1 cellular context compared by ENCODE assay signal in genomic region chr11:62501432-62501891, GRCh38.
TF ChIP-seq lines count a peak whose summit lies in the region.

No MANE protein-coding gene starts in this region.

TF ChIP-seq in GM23338, 12 proteins besides CTCF, POLR2A, EP300 and RAD21 (continued from another document):
- TF ChIP-seq ZNF462 (CRISPR knock-in tag; IDR thresholded peaks at IDR 0.05) (no peak), ZNF331 (CRISPR knock-in tag; IDR thresholded peaks at IDR 0.05; ENCODE audit: low read depth) (no peak), CREB1 (CRISPR knock-in tag; IDR thresholded peaks at IDR 0.05; ENCODE audit: low read depth) (no peak), STAT1 (IDR thresholded peaks at IDR 0.05; ENCODE audit: unreplicated experiment) (no peak), EZH2phosphoT487 (IDR thresholded peaks at IDR 0.05; ENCODE audit: unreplicated experiment) (no peak), POLR2AphosphoS5 (IDR thresholded peaks at IDR 0.05; ENCODE audit: low read depth) (no peak)
